ENCODE assay signal across 8 cellular contexts in genomic region chr22:36286096-36286957, GRCh38.
DNase-seq lines count a peak whose midpoint lies in the region; ATAC-seq lines count a peak whose summit lies in the region.

No MANE protein-coding gene starts in this region.

- DNase-seq in NCI-H2081 (lab: John Stamatoyannopoulos, UW), result peak; percentile 46 to 55
- no peak for DNase-seq in NCI-H2081 treated with DMSO at 0.1 percent for 48 hours (lab: John Stamatoyannopoulos, UW)
- peak; percentile 70 for DNase-seq in NCI-H2196 (lab: John Stamatoyannopoulos, UW; ENCODE audit: unreplicated experiment)
- DNase-seq in cerebellar cortex (ENCODE audit: low spot score), result peak; percentile 89
- peak; percentile 89 for DNase-seq in left kidney (ENCODE audit: low read depth, low spot score)
- DNase-seq in stimulated activated CD4-positive, alpha-beta T cell treated with anti-CD3 and anti-CD28 coated beads, Interleukin-1b, Interleukin-23, amount 100 ng/mL, for 48 hours, result peak; percentile 72

- peak; percentile 75 to 78 for ATAC-seq in activated CD4-positive, CD25-positive, alpha-beta regulatory T cell treated with anti-CD3 and anti-CD28 coated beads, Interleukin-2, amount 50 U/mL, for 24 hours
- no peak for ATAC-seq in GM21825 (IDR thresholded peaks at IDR 0.05; ENCODE audit: unreplicated experiment)
